In genomic region chr18:50582500-50582899, GRCh38 we compare ENCODE assay signal across 21 cellular contexts. TPM values are rescaled to one million over a fixed set of nuclear protein-coding genes. Genes with fewer than 3 reads are reported as not detected.
"Had no signal": no experiment of that assay in that cellular context is flagged by ENCODE, and none has a peak within 500 bp of the region (broad histone marks: within the 10 kb centered on the region; RNA-seq: fewer than 3 reads in every experiment).

No MANE protein-coding gene starts in this region.

- ATAC-seq: left lobe of liver, lower lobe of right lung, natural killer cell had no signal

- H3K27ac ChIP-seq: esophagus squamous epithelium, lower lobe of right lung, ovary, sigmoid colon, thyroid gland had no signal

- H3K4me3 ChIP-seq: esophagus squamous epithelium, lower lobe of right lung, ovary, sigmoid colon, thyroid gland had no signal

- H3K36me3 ChIP-seq: esophagus squamous epithelium, lower lobe of right lung, ovary, sigmoid colon, thyroid gland had no signal

- H3K27me3 ChIP-seq: ovary, sigmoid colon, thyroid gland had no signal

- H3K36me3 Mint-ChIP-seq: memory B cell, mesothelial cell of epicardium, natural killer cell, type B pancreatic cell had no signal

- H3K9me3 Mint-ChIP-seq: natural killer cell, neural crest cell had no signal

- H3K4me1 ChIP-seq: esophagus squamous epithelium, lower lobe of right lung, sigmoid colon, thyroid gland had no signal

- H3K27ac Mint-ChIP-seq: dendritic cell treated with granulocyte-macrophage colony-stimulating factor and Interleukin-4, amounts not matched to agents 40 ng/mL and 50 ng/mL, for 4 days; memory B cell; mesothelial cell of epicardium; natural killer cell; type B pancreatic cell had no signal

- H3K9me3 ChIP-seq: esophagus squamous epithelium, lower lobe of right lung, ovary, sigmoid colon, thyroid gland had no signal

- H3K27me3 Mint-ChIP-seq: type B pancreatic cell had no signal

- DNase-seq: esophagus squamous epithelium; foreskin fibroblast; hippocampal formation; kidney glomerular epithelial cell; lower lobe of right lung; natural killer cell; ovary; retina; sigmoid colon; small intestine; stimulated activated CD4-positive, alpha-beta T cell treated with anti-CD3 and anti-CD28 coated beads, Interleukin-2, amount 100 ng/mL, for 48 hours; stimulated activated naive CD4-positive, alpha-beta T cell treated with Interleukin-2 at 50 U/mL for 16 hours; thyroid gland had no signal

- H3K4me1 Mint-ChIP-seq: central memory CD8-positive, alpha-beta T cell; memory B cell; mesothelial cell of epicardium; natural killer cell; neural crest cell had no signal

- H3K4me3 Mint-ChIP-seq: central memory CD8-positive, alpha-beta T cell; dendritic cell treated with granulocyte-macrophage colony-stimulating factor and Interleukin-4, amounts not matched to agents 40 ng/mL and 50 ng/mL, for 4 days; memory B cell; mesothelial cell of epicardium; natural killer cell; neural crest cell; type B pancreatic cell had no signal

RNA-seq across cellular contexts. Expression of gene MAPK4, which starts 22.6 kb away (rescaled TPM):
- total RNA-seq: myocyte, natural killer cell had no signal
